Comparison of ENCODE assay signal across 28 cellular contexts in genomic region chr15:42811435-42811834, GRCh38.
"Had no signal": no experiment of that assay in that cellular context is flagged by ENCODE, and none has a peak within 500 bp of the region (broad histone marks: within the 10 kb centered on the region; RNA-seq: fewer than 3 reads in every experiment).

No MANE protein-coding gene starts in this region.

- H2AFZ ChIP-seq: parathyroid adenoma had no signal

- H3K4me1 ChIP-seq: parathyroid adenoma, psoas muscle, suprapubic skin, testis, tibial artery, transverse colon, upper lobe of right lung, uterus had no signal

- H3K4me3 ChIP-seq: ovary, psoas muscle, skin epidermis, suprapubic skin, testis, tibial artery, transverse colon, upper lobe of right lung, uterus had no signal

- H3K9ac ChIP-seq: parathyroid adenoma had no signal

- ATAC-seq: naive thymus-derived CD8-positive, alpha-beta T cell; natural killer cell treated with Interleukin-12 subunit alpha and Interleukin-12 subunit beta and Interleukin-15 and Interleukin-18, amount 100 ng/mL, for 72 hours; psoas muscle; right cardiac atrium; sciatic nerve; stimulated activated memory B cell treated with anti-CD40 and anti-IgM and Interleukin-4, amounts not matched to agents 10 μg/mL and 1 μg/mL and 100 μg/mL, for 72 hours; stimulated activated naive CD8-positive, alpha-beta T cell treated with anti-CD3 and anti-CD28 coated beads, Interleukin-15, amount 100 ng/mL, for 72 hours; stimulated activated naive CD8-positive, alpha-beta T cell treated with anti-CD3 and anti-CD28 coated beads, Interleukin-15, Interleukin-2, amounts not matched to agents 100 U/mL and 50 U/mL, for 24 hours; upper lobe of right lung had no signal

- DNase-seq: naive B cell; naive thymus-derived CD8-positive, alpha-beta T cell; nephron progenitor cell; nucleus accumbens; ovary; posterior cingulate gyrus; psoas muscle; right cardiac atrium; stimulated activated CD4-positive, alpha-beta T cell treated with anti-CD3 and anti-CD28 coated beads, Interleukin-15, amount 100 ng/mL, for 24 hours; stimulated activated CD4-positive, alpha-beta T cell treated with anti-CD3 and anti-CD28 coated beads, Interleukin-4, amount 100 ng/mL, for 1 hour; stimulated activated CD4-positive, alpha-beta T cell treated with anti-CD3 and anti-CD28 coated beads, Interleukin-4, amount 100 ng/mL, for 4 hours; stimulated activated CD8-positive, alpha-beta memory T cell treated with anti-CD3 and anti-CD28 coated beads, Interleukin-4, amount 100 ng/mL, for 48 hours; stimulated activated naive CD4-positive, alpha-beta T cell; stimulated activated naive CD8-positive, alpha-beta T cell treated with anti-CD3 and anti-CD28 coated beads, Interleukin-15, amount 100 ng/mL, for 72 hours; stimulated activated naive CD8-positive, alpha-beta T cell treated with anti-CD3 and anti-CD28 coated beads, Interleukin-15, Interleukin-2, amounts not matched to agents 100 U/mL and 50 U/mL, for 24 hours; substantia nigra; testis; tibial artery; transverse colon; upper lobe of right lung; uterus had no signal

- H3K27ac ChIP-seq: neutrophil, ovary, parathyroid adenoma, psoas muscle, skin epidermis, suprapubic skin, testis, tibial artery, transverse colon, upper lobe of right lung, uterus had no signal

- H3K36me3 ChIP-seq: ovary, transverse colon, uterus had no signal

- H3K27me3 ChIP-seq: neutrophil, ovary, suprapubic skin, testis, tibial artery, transverse colon, upper lobe of right lung, uterus had no signal

- H3K9me3 ChIP-seq: neutrophil, ovary, psoas muscle, suprapubic skin, testis, tibial artery, transverse colon, upper lobe of right lung, uterus had no signal
